Comparison of ENCODE assay signal across 11 cellular contexts in the genomic region with DNA sequence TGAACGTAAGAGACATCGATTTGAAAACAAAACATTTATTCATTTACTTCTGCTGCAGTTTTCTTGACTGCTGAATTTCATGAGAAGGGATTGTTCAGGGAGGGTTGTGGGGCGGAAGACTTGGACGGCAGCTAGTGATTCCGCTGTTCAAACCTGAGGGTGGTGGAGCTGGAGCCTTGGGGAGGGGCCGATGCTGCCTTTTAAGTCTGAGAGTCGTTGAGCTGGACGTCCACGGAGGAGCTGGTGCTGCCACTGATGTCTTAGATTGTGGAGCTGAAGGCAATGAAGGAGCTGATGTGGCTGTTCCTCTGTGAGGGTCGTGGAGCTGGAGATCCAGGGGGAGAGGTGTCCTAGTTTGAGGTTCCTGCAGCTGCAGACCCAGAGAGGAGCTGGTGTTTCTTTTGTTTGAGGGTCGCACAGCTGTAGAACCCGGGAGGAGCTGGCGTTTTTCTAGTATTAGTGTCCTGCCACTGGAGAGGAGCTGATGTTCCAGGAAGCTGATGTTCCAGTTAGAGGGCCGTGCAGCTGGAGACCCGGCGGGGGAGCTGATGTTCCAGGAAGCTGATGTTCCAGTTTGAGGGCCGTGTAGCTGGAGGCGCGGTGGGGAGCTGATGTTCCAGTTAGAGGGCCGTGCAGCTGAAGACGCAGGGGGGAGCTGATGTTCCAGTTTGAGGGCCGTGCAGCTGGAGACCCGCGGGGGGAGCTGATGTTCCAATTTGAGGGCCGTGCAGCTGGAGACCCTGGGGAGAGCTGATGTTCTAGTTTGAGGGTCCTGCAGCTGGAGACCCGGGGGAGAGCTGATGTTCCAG.
DNase-seq lines count a peak whose midpoint lies in the region; ATAC-seq and TF ChIP-seq lines count a peak whose summit lies in the region.
"Had no signal": no experiment of that assay in that cellular context is flagged by ENCODE, and none has a peak within 500 bp of the region (broad histone marks: within the 10 kb centered on the region; RNA-seq: fewer than 3 reads in every experiment).

No MANE protein-coding gene starts in this region.

- no peaks in the 10 kb centered on the region for H3K9me3 Mint-ChIP-seq in activated CD8-positive, alpha-beta memory T cell treated with anti-CD3 and anti-CD28 coated beads, Interleukin-2, amount 10 ng/mL, durations not matched to agents 7 days and 5 days (ENCODE audit: low read depth)
- H3K9me3 Mint-ChIP-seq in stimulated activated memory B cell treated with anti-CD40 and anti-IgM and Interleukin-4, amounts not matched to agents 10 μg/mL and 1 μg/mL and 100 μg/mL, for 72 hours: no peaks in the 10 kb centered on the region
- H3K9me3 Mint-ChIP-seq in activated CD4-positive, alpha-beta T cell treated with anti-CD3 and anti-CD28 coated beads, Interleukin-2, amount 10 ng/mL, durations not matched to agents 24 days and 14 days: no peaks in the 10 kb centered on the region
- H3K9me3 Mint-ChIP-seq: activated T-cell treated with anti-CD3 and anti-CD28 coated beads, Interleukin-2, amount 50 U/mL, for 72 hours had no signal

- H3K27me3 Mint-ChIP-seq in activated CD8-positive, alpha-beta memory T cell treated with anti-CD3 and anti-CD28 coated beads, Interleukin-2, amount 10 ng/mL, durations not matched to agents 7 days and 5 days: peaks cover 44% of the 10 kb centered on the region
- peaks cover 50% of the 10 kb centered on the region for H3K27me3 Mint-ChIP-seq in stimulated activated memory B cell treated with anti-CD40 and anti-IgM and Interleukin-4, amounts not matched to agents 10 μg/mL and 1 μg/mL and 100 μg/mL, for 72 hours
- peaks cover 26% of the 10 kb centered on the region for H3K27me3 Mint-ChIP-seq in activated CD4-positive, alpha-beta T cell treated with anti-CD3 and anti-CD28 coated beads, Interleukin-2, amount 10 ng/mL, durations not matched to agents 24 days and 14 days

- no peak for TF ChIP-seq EP300 in transverse colon (IDR thresholded peaks at IDR 0.05; ENCODE audit: low read depth)

- CTCF ChIA-PET in activated CD8-positive, alpha-beta memory T cell treated with anti-CD3 and anti-CD28 coated beads, Interleukin-2, amount 10 ng/mL, durations not matched to agents 7 days and 5 days (lab: Charles Lee): interaction anchor here (1.2 kb wide), 1 partner anchor 70 kb away, joined by 4 read pairs; no protein-coding TSS in a partner anchor

- peak; percentile 17 for DNase-seq in activated CD8-positive, alpha-beta memory T cell treated with anti-CD3 and anti-CD28 coated beads, Interleukin-2, amount 50 U/mL, for 4 hours
- DNase-seq in activated CD8-positive, alpha-beta memory T cell treated with anti-CD3 and anti-CD28 coated beads, Interleukin-2, amount 10 ng/mL, durations not matched to agents 7 days and 5 days: no peak
- peak in 2 of 3 donors; percentile 51 to 53 for DNase-seq in Peyer's patch
- DNase-seq in left ventricle myocardium inferior: peak; percentile 52
- DNase-seq in transverse colon: peak; percentile 30
- no peak for DNase-seq in AML-193 (lab: John Stamatoyannopoulos, UW)
- no peak for DNase-seq in activated CD4-positive, alpha-beta T cell treated with anti-CD3 and anti-CD28 coated beads, Interleukin-2, amount 10 ng/mL, durations not matched to agents 24 days and 14 days
- DNase-seq: activated T-cell treated with anti-CD3 and anti-CD28 coated beads, Interleukin-2, amount 50 U/mL, for 72 hours; cortex of kidney had no signal

- 47 to 63% methylated on average over 7 to 26 of the region's 26 CpGs for WGBS in transverse colon (ENCODE audit: low coverage in 1 of 2), 2 donors

- peaks cover 8% of the 10 kb centered on the region for H3K4me1 Mint-ChIP-seq in activated CD8-positive, alpha-beta memory T cell treated with anti-CD3 and anti-CD28 coated beads, Interleukin-2, amount 10 ng/mL, durations not matched to agents 7 days and 5 days
- peaks cover 38% of the 10 kb centered on the region for H3K4me1 Mint-ChIP-seq in stimulated activated memory B cell treated with anti-CD40 and anti-IgM and Interleukin-4, amounts not matched to agents 10 μg/mL and 1 μg/mL and 100 μg/mL, for 72 hours
- no peaks in the 10 kb centered on the region for H3K4me1 Mint-ChIP-seq in activated CD4-positive, alpha-beta T cell treated with anti-CD3 and anti-CD28 coated beads, Interleukin-2, amount 10 ng/mL, durations not matched to agents 24 days and 14 days

- H3K27me3 ChIP-seq in Peyer's patch (no peaks in the 10 kb centered on the region), left ventricle myocardium inferior (ENCODE audit: low read depth) (peaks cover 36% of the 10 kb centered on the region), transverse colon (peaks cover 17% of the 10 kb centered on the region)

- H3K36me3 ChIP-seq in Peyer's patch (no peaks in the 10 kb centered on the region), left ventricle myocardium inferior (no peaks in the 10 kb centered on the region), transverse colon (no peaks in the 10 kb centered on the region)

- no peak overlapping the region for H3K4me3 ChIP-seq in Peyer's patch
- H3K4me3 ChIP-seq in left ventricle myocardium inferior: no peak overlapping the region
- no peak overlapping the region for H3K4me3 ChIP-seq in transverse colon

- H3K9me3 ChIP-seq in Peyer's patch (no peaks in the 10 kb centered on the region), left ventricle myocardium inferior (replicated peaks) (no peaks in the 10 kb centered on the region), transverse colon (no peaks in the 10 kb centered on the region)

- H3K27ac ChIP-seq in Peyer's patch (no peak overlapping the region), left ventricle myocardium inferior (replicated peaks) (no peak overlapping the region), transverse colon (no peak overlapping the region)
- H3K27ac ChIP-seq: C4-2B had no signal

- H3K4me3 Mint-ChIP-seq in activated CD8-positive, alpha-beta memory T cell treated with anti-CD3 and anti-CD28 coated beads, Interleukin-2, amount 10 ng/mL, durations not matched to agents 7 days and 5 days: no peak overlapping the region
- no peak overlapping the region for H3K4me3 Mint-ChIP-seq in stimulated activated memory B cell treated with anti-CD40 and anti-IgM and Interleukin-4, amounts not matched to agents 10 μg/mL and 1 μg/mL and 100 μg/mL, for 72 hours
- no peak overlapping the region for H3K4me3 Mint-ChIP-seq in activated CD4-positive, alpha-beta T cell treated with anti-CD3 and anti-CD28 coated beads, Interleukin-2, amount 10 ng/mL, durations not matched to agents 24 days and 14 days
- H3K4me3 Mint-ChIP-seq: activated T-cell treated with anti-CD3 and anti-CD28 coated beads, Interleukin-2, amount 50 U/mL, for 72 hours had no signal

- H3K36me3 Mint-ChIP-seq in activated CD8-positive, alpha-beta memory T cell treated with anti-CD3 and anti-CD28 coated beads, Interleukin-2, amount 10 ng/mL, durations not matched to agents 7 days and 5 days: no peaks in the 10 kb centered on the region
- no peaks in the 10 kb centered on the region for H3K36me3 Mint-ChIP-seq in stimulated activated memory B cell treated with anti-CD40 and anti-IgM and Interleukin-4, amounts not matched to agents 10 μg/mL and 1 μg/mL and 100 μg/mL, for 72 hours
- no peaks in the 10 kb centered on the region for H3K36me3 Mint-ChIP-seq in activated CD4-positive, alpha-beta T cell treated with anti-CD3 and anti-CD28 coated beads, Interleukin-2, amount 10 ng/mL, durations not matched to agents 24 days and 14 days (ENCODE audit: low read depth)

- TF ChIP-seq CTCF in Peyer's patch (IDR thresholded peaks at IDR 0.05): peak in 2 of 6 experiments; percentile 9 to 12
- peak; percentile 21 for TF ChIP-seq CTCF in left ventricle myocardium inferior (IDR thresholded peaks at IDR 0.05; ENCODE audit: borderline replicate concordance)
- no peak for TF ChIP-seq CTCF in transverse colon (IDR thresholded peaks at IDR 0.05)

- H3K4me1 ChIP-seq in Peyer's patch (no peaks in the 10 kb centered on the region), left ventricle myocardium inferior (no peaks in the 10 kb centered on the region), transverse colon (no peaks in the 10 kb centered on the region)

- no peak overlapping the region for H3K27ac Mint-ChIP-seq in activated CD8-positive, alpha-beta memory T cell treated with anti-CD3 and anti-CD28 coated beads, Interleukin-2, amount 10 ng/mL, durations not matched to agents 7 days and 5 days
- no peak overlapping the region for H3K27ac Mint-ChIP-seq in stimulated activated memory B cell treated with anti-CD40 and anti-IgM and Interleukin-4, amounts not matched to agents 10 μg/mL and 1 μg/mL and 100 μg/mL, for 72 hours
- H3K27ac Mint-ChIP-seq in activated CD4-positive, alpha-beta T cell treated with anti-CD3 and anti-CD28 coated beads, Interleukin-2, amount 10 ng/mL, durations not matched to agents 24 days and 14 days: no peak overlapping the region
- H3K27ac Mint-ChIP-seq: activated T-cell treated with anti-CD3 and anti-CD28 coated beads, Interleukin-2, amount 50 U/mL, for 72 hours had no signal

- in situ Hi-C loops in transverse colon (cut with MboI; ENCODE audit: low pct_ligation_motif_present in 1 of 4, low pct_unique_long_range_greater_than_20kb in 1 of 4, low sequenced_read_pairs in 3 of 4): no loop called here

- TF ChIP-seq POLR2A in Peyer's patch (IDR thresholded peaks at IDR 0.05) (no peak), transverse colon (IDR thresholded peaks at IDR 0.05) (no peak)

- no peak for ATAC-seq in activated CD8-positive, alpha-beta memory T cell treated with anti-CD3 and anti-CD28 coated beads, Interleukin-2, amount 10 ng/mL, durations not matched to agents 7 days and 5 days
- ATAC-seq in stimulated activated memory B cell treated with anti-CD40 and anti-IgM and Interleukin-4, amounts not matched to agents 10 μg/mL and 1 μg/mL and 100 μg/mL, for 72 hours: no peak
- ATAC-seq: activated T-cell treated with anti-CD3 and anti-CD28 coated beads, Interleukin-2, amount 50 U/mL, for 72 hours had no signal

- intact Hi-C loops in left ventricle myocardium inferior (cut with micrococcal nuclease) (no loop called here), transverse colon (cut with DNase I; ENCODE audit: low total_unique reads) (no loop called here)
- intact Hi-C loops in activated CD4-positive, alpha-beta T cell treated with anti-CD3 and anti-CD28 coated beads, Interleukin-2, amount 10 ng/mL, durations not matched to agents 24 days and 14 days (cut with micrococcal nuclease): no loop called here

Comparison
In these comparisons a context has a peak if more than half of its experiments do, and no peak if none do; other contexts are left out.
1. DNase-seq: peak in activated CD8-positive, alpha-beta memory T cell treated with anti-CD3 and anti-CD28 coated beads, Interleukin-2, amount 50 U/mL, for 4 hours (single experiment), Peyer's patch (2 of 3), left ventricle myocardium inferior (single experiment) and transverse colon (single experiment); none in activated CD8-positive, alpha-beta memory T cell treated with anti-CD3 and anti-CD28 coated beads, Interleukin-2, amount 10 ng/mL, durations not matched to agents 7 days and 5 days (single experiment), AML-193 (0 of 2) and activated CD4-positive, alpha-beta T cell treated with anti-CD3 and anti-CD28 coated beads, Interleukin-2, amount 10 ng/mL, durations not matched to agents 24 days and 14 days (single experiment).